In genomic region chr9:77980622-77981021, GRCh38 we compare ENCODE assay signal across 12 cellular contexts. TPM values are rescaled to one million over a fixed set of nuclear protein-coding genes. Genes with fewer than 3 reads are reported as not detected.
DNase-seq lines count a peak whose midpoint lies in the region; ATAC-seq, FAIRE-seq and TF ChIP-seq lines count a peak whose summit lies in the region.
"Had no signal": no experiment of that assay in that cellular context is flagged by ENCODE, and none has a peak within 500 bp of the region (broad histone marks: within the 10 kb centered on the region; RNA-seq: fewer than 3 reads in every experiment).

No MANE protein-coding gene starts in this region.

- CTCF ChIA-PET in HepG2 (lab: Yijun Ruan, JAX; ENCODE audit: low intra/inter-chr PET ratio, low total read pairs) (no interaction called here), mammary epithelial cell (lab: Charles Lee; ENCODE audit: low non-redundant PET) (interaction anchor here (0.6 kb wide), 2 partner anchors 50 to 52 kb away, joined by 4 to 6 read pairs; no protein-coding TSS in a partner anchor)

- DNase-seq in HepG2 (ENCODE audit: low spot score) (no peak), right lobe of liver (no peak), mammary epithelial cell (peak; percentile 58), kidney glomerular epithelial cell (lab: John Stamatoyannopoulos, UW) (peak; percentile 19), prostate gland (ENCODE audit: low spot score) (no peak)
- DNase-seq in activated CD4-positive, alpha-beta T cell treated with anti-CD3 and anti-CD28 coated beads, Interleukin-2, amount 50 U/mL, for 4 hours = no peak
- DNase-seq: activated CD4-positive, alpha-beta T cell treated with anti-CD3 and anti-CD28 coated beads, Interleukin-2, amount 10 ng/mL, durations not matched to agents 7 days and 5 days; activated effector memory CD4-positive, alpha-beta T cell treated with Interleukin-2 at 50 U/mL for 16 hours; T-helper 1 cell; tibial artery had no signal

- H3K9ac ChIP-seq in HepG2 (ENCODE audit: insufficient read depth, low read depth, low read length) (no peak overlapping the region), mammary epithelial cell (ENCODE audit: insufficient read depth, low read length) (no peak overlapping the region)

- H3K4me3 ChIP-seq in HepG2 (replicated peaks in 1 of 3; ENCODE audit: insufficient read depth in 1 of 3, low read depth in 2 of 3, low read length in 3 of 3) = no peak overlapping the region
- H3K4me3 ChIP-seq in right lobe of liver = no peak overlapping the region
- H3K4me3 ChIP-seq in mammary epithelial cell (replicated peaks in 1 of 3; ENCODE audit: insufficient read depth in 1 of 3, low read depth in 2 of 3, low read length in 3 of 3) = no peak overlapping the region
- H3K4me3 ChIP-seq in prostate gland = no peak overlapping the region
- H3K4me3 ChIP-seq: tibial artery had no signal

- H3K27me3 ChIP-seq in HepG2 (ENCODE audit: control insufficient read depth in 1 of 2, insufficient read depth in 2 of 2, low read length in 2 of 2) (no peaks in the 10 kb centered on the region), right lobe of liver (no peaks in the 10 kb centered on the region), mammary epithelial cell (ENCODE audit: insufficient read depth, low read length) (no peaks in the 10 kb centered on the region), prostate gland (replicated peaks; ENCODE audit: insufficient read depth) (no peaks in the 10 kb centered on the region)
- H3K27me3 ChIP-seq: tibial artery had no signal

- H3K9me3 ChIP-seq in HepG2 (ENCODE audit: low read length) = no peaks in the 10 kb centered on the region
- no peaks in the 10 kb centered on the region for H3K9me3 ChIP-seq in right lobe of liver
- H3K9me3 ChIP-seq in mammary epithelial cell (replicated peaks; ENCODE audit: insufficient read depth, low read length) = no peaks in the 10 kb centered on the region
- no peaks in the 10 kb centered on the region for H3K9me3 ChIP-seq in prostate gland
- H3K9me3 ChIP-seq: tibial artery had no signal

- no peak for TF ChIP-seq RAD21 in HepG2 (CRISPR knock-in tag; IDR thresholded peaks at IDR 0.05)

- no peak for TF ChIP-seq POLR2A in HepG2 (IDR thresholded peaks at IDR 0.05; ENCODE audit: insufficient read depth in 1 of 2, low read depth in 2 of 2, low read length in 2 of 2)
- no peak for TF ChIP-seq POLR2A in right lobe of liver (IDR thresholded peaks at IDR 0.05)
- TF ChIP-seq POLR2A in prostate gland (IDR thresholded peaks at IDR 0.05) = no peak

- H3K4me1 ChIP-seq in HepG2 (ENCODE audit: insufficient read depth, low read length) = peaks cover 38% of the 10 kb centered on the region
- peaks cover 0 to 28% (median 6%) of the 10 kb centered on the region in 4 donors for H3K4me1 ChIP-seq in right lobe of liver
- H3K4me1 ChIP-seq in mammary epithelial cell (ENCODE audit: insufficient read depth, low read length) = peaks cover 59% of the 10 kb centered on the region
- no peaks in the 10 kb centered on the region for H3K4me1 ChIP-seq in prostate gland (replicated peaks)

- no peak overlapping the region for H3K27ac ChIP-seq in HepG2 (ENCODE audit: extremely low read length, insufficient read depth, low read length)
- H3K27ac ChIP-seq in right lobe of liver = no peak overlapping the region
- H3K27ac ChIP-seq in mammary epithelial cell (ENCODE audit: insufficient read depth, low read depth, low read length) = peak overlapping the region; percentile 80
- H3K27ac ChIP-seq in prostate gland = no peak overlapping the region
- H3K27ac ChIP-seq: tibial artery had no signal

- H2AFZ ChIP-seq in HepG2 (ENCODE audit: low read length) (no peak overlapping the region), mammary epithelial cell (ENCODE audit: low read depth, low read length) (no peak overlapping the region)

- FAIRE-seq in HepG2 (lab: Jason Lieb, UNC) = no peak

- peaks cover 5% of the 10 kb centered on the region for H3K79me2 ChIP-seq in HepG2 (ENCODE audit: insufficient read depth, low read length)
- peaks cover 81% of the 10 kb centered on the region for H3K79me2 ChIP-seq in mammary epithelial cell (ENCODE audit: insufficient read depth, low read length)

- in situ Hi-C loops in HepG2 (cut with HindIII; ENCODE audit: extremely low pct_ligation_motif_present, low pct_unique_long_range_greater_than_20kb) = no loop called here
- in situ Hi-C loops in mammary epithelial cell (cut with MboI; ENCODE audit: low sequenced_read_pairs in 2 of 2) = loop anchor here in 1 of 2 donors (10.0 kb wide), 1 partner anchor 54 kb away; the partner anchor contains the start of gene GNAQ

- dilution Hi-C loops in mammary epithelial cell (cut with HindIII; ENCODE audit: low sequenced_read_pairs) = no loop called here

- intact Hi-C loops in HepG2 (cut with micrococcal nuclease; ENCODE audit: unreplicated experiment) = no loop called here
- intact Hi-C loops in right lobe of liver (cut with DNase I) = loop anchor here in 1 of 2 donors (10.0 kb wide), 1 partner anchor 54 kb away; the partner anchor contains the start of gene GNAQ
- intact Hi-C loops in mammary epithelial cell (cut with micrococcal nuclease) = no loop called here
- intact Hi-C loops in prostate gland (cut with DNase I) = no loop called here

- no peak overlapping the region for H3K4me2 ChIP-seq in HepG2 (ENCODE audit: low read depth, low read length)
- peak overlapping the region; percentile 64 for H3K4me2 ChIP-seq in mammary epithelial cell (ENCODE audit: insufficient read depth, low read depth, low read length)

- BruUV-seq in HepG2 (replicated peaks; lab: Mats Ljungman, UMichigan) (no TSS peak), mammary epithelial cell (replicated peaks; lab: Mats Ljungman, UMichigan) (no TSS peak)

- TF ChIP-seq CTCF in HepG2 (CRISPR knock-in tag; IDR thresholded peaks at IDR 0.05) (no peak), right lobe of liver (IDR thresholded peaks at IDR 0.05) (no peak), mammary epithelial cell (conservative IDR thresholded peaks at IDR 0.05 in 1 of 2, IDR thresholded peaks at IDR 0.05 in 1 of 2; ENCODE audit: extremely low read depth in 1 of 2, insufficient read depth in 1 of 2, low read depth in 1 of 2, low read length in 2 of 2) (no peak), prostate gland (IDR thresholded peaks at IDR 0.05) (no peak)

- POLR2A ChIA-PET in HepG2 (lab: Yijun Ruan, JAX) = interaction anchor here (0.5 kb wide), 1 partner anchor 317 kb away, joined by 3 read pairs; no protein-coding TSS in a partner anchor

- TF ChIP-seq EP300 in HepG2 (IDR thresholded peaks at IDR 0.05; ENCODE audit: low read depth in 2 of 2, low read length in 2 of 2) = no peak
- no peak for TF ChIP-seq EP300 in HepG2 (CRISPR knock-in tag; IDR thresholded peaks at IDR 0.05; ENCODE audit: borderline replicate concordance)

- no peaks in the 10 kb centered on the region for H4K20me1 ChIP-seq in HepG2 (ENCODE audit: insufficient read depth, low read length)
- H4K20me1 ChIP-seq in mammary epithelial cell (ENCODE audit: insufficient read depth, low read length) = no peaks in the 10 kb centered on the region

- ATAC-seq in HepG2 = no peak
- no peak for ATAC-seq in right lobe of liver
- ATAC-seq in HG03139 (IDR thresholded peaks at IDR 0.05; ENCODE audit: unreplicated experiment) = no peak
- no peak for ATAC-seq in GM21619 (IDR thresholded peaks at IDR 0.05; ENCODE audit: unreplicated experiment)

- no peaks in the 10 kb centered on the region for H3K36me3 ChIP-seq in HepG2 (replicated peaks in 1 of 2; ENCODE audit: control insufficient read depth in 1 of 2, insufficient read depth in 2 of 2, low read length in 2 of 2)
- no peaks in the 10 kb centered on the region for H3K36me3 ChIP-seq in right lobe of liver
- H3K36me3 ChIP-seq in mammary epithelial cell (ENCODE audit: insufficient read depth, low read length) = no peaks in the 10 kb centered on the region
- H3K36me3 ChIP-seq in prostate gland = no peaks in the 10 kb centered on the region
- H3K36me3 ChIP-seq: tibial artery had no signal

TF ChIP-seq in HepG2, 621 proteins besides CTCF, POLR2A, EP300 and RAD21:
- TF ChIP-seq AGO2 (optimal IDR thresholded peaks at IDR 0.05; ENCODE audit: low read depth, low read length) = no peak
- TF ChIP-seq PAWR (CRISPR knock-in tag; IDR thresholded peaks at IDR 0.05; ENCODE audit: borderline replicate concordance) = no peak
- 0 out of 2 replicates have a peak, but pooled peaks have one; percentile 9 for TF ChIP-seq ATF7 (IDR thresholded peaks at IDR 0.05)
- TF ChIP-seq ATF7 (CRISPR knock-in tag; IDR thresholded peaks at IDR 0.05) = no peak
- no peak for TF ChIP-seq ZFP62 (CRISPR knock-in tag; IDR thresholded peaks at IDR 0.05)

RNA-seq across cellular contexts. Expression of gene GNAQ, which starts 51.0 kb away (rescaled TPM):
- total RNA-seq in HepG2 (2016; rRNA removed; fragmentation: Illumina TruSeq; extraction: Trizol) (17.7 and 21.1 TPM in 2 replicates), right lobe of liver (10 to 100 TPM; 15.8 to 28.7 (median 21.6) TPM), mammary epithelial cell (10 to 100 TPM; 47.3 to 66.2 TPM), prostate gland (10 to 100 TPM; 35.0 to 43.7 TPM)
- 3.9 TPM in 2 replicates for total RNA-seq in HepG2 (2016; cell fraction: cytosol; rRNA removed; fragmentation: Illumina TruSeq; extraction: Trizol; ENCODE audit: low read depth)
- 16.0 and 22.9 TPM in 2 replicates for total RNA-seq in HepG2 (2016; cell fraction: insoluble cytoplasmic fraction; rRNA removed; fragmentation: Illumina TruSeq; extraction: Trizol)
- total RNA-seq in HepG2 (2016; cell fraction: membrane; rRNA removed; fragmentation: Illumina TruSeq; extraction: Trizol) = 9.6 and 12.7 TPM in 2 replicates
- total RNA-seq in HepG2 (2016; cell fraction: nucleus; rRNA removed; fragmentation: Illumina TruSeq; extraction: Trizol) = 15.9 and 16.4 TPM in 2 replicates
- polyA plus RNA-seq in HepG2 (2011; rRNA removed) (12.1 and 16.5 TPM in 2 replicates), mammary epithelial cell (31.3 TPM)
- polyA plus RNA-seq in HepG2 (2011; cell fraction: cytosol; rRNA removed) = 6.6 and 12.2 TPM in 2 replicates
- 11.5 and 15.2 TPM in 2 replicates for polyA plus RNA-seq in HepG2 (2011; cell fraction: nucleus; rRNA removed)
- 13.3 and 16.7 TPM in 2 replicates for polyA plus RNA-seq in HepG2 (2012)
- polyA plus RNA-seq in HepG2 (2016; cell fraction: cytosol; fragmentation: Illumina TruSeq; extraction: Trizol; ENCODE audit: low read depth) = 0.83 and 1.0 TPM in 2 replicates
- polyA plus RNA-seq in HepG2 (2016; cell fraction: insoluble cytoplasmic fraction; fragmentation: Illumina TruSeq; extraction: Trizol; ENCODE audit: low read depth) = 19.8 and 20.8 TPM in 2 replicates
- polyA plus RNA-seq in HepG2 (2016; cell fraction: membrane; fragmentation: Illumina TruSeq; extraction: Trizol; ENCODE audit: low read depth) = 6.1 and 6.3 TPM in 2 replicates
- polyA plus RNA-seq in HepG2 (2016; cell fraction: nucleus; fragmentation: Illumina TruSeq; extraction: Trizol; ENCODE audit: insufficient read depth, low read depth) = 13.6 and 15.9 TPM in 2 replicates
- 9.6 and 14.4 TPM in 2 replicates for polyA minus RNA-seq in HepG2 (2011; rRNA and poly(A)+ RNA removed; ENCODE audit: low replicate concordance)
- 18.0 and 30.7 TPM in 2 replicates for polyA minus RNA-seq in HepG2 (2011; cell fraction: cytosol; rRNA and poly(A)+ RNA removed)
- 19.4 and 24.0 TPM in 2 replicates for polyA minus RNA-seq in HepG2 (2011; cell fraction: nucleus; rRNA and poly(A)+ RNA removed)
- polyA minus RNA-seq in mammary epithelial cell = 62.7 TPM

Comparison
In these comparisons a context has a peak if more than half of its experiments do, and no peak if none do; other contexts are left out.
1. DNase-seq: peak in mammary epithelial cell (single experiment) and kidney glomerular epithelial cell (single experiment); none in HepG2 (single experiment), right lobe of liver (0 of 3), prostate gland (single experiment) and activated CD4-positive, alpha-beta T cell treated with anti-CD3 and anti-CD28 coated beads, Interleukin-2, amount 50 U/mL, for 4 hours (0 of 2).